ENCODE assay signal across 16 cellular contexts in genomic region chr15:41692049-41692448, GRCh38. TPM values are rescaled to one million over a fixed set of nuclear protein-coding genes. Genes with fewer than 3 reads are reported as not detected.
A peak's percentile ranks its signal among the peaks of the same experiment; 100 is the strongest.
DNase-seq lines count a peak whose midpoint lies in the region; ATAC-seq and TF ChIP-seq lines count a peak whose summit lies in the region.
"Had no signal": no experiment of that assay in that cellular context is flagged by ENCODE, and none has a peak within 500 bp of the region (broad histone marks: within the 10 kb centered on the region; RNA-seq: fewer than 3 reads in every experiment).

No MANE protein-coding gene starts in this region.

- WGBS in heart left ventricle, 4 donors, result 66 to 69% (median 68%) methylated on average over 4 of the region's 4 CpGs
- 76% methylated on average over 4 of the region's 4 CpGs for WGBS in right cardiac atrium
- 91 to 100% methylated on average over 2 to 4 of the region's 4 CpGs for WGBS in endodermal cell (ENCODE audit: insufficient coverage in 1 of 2, insufficient read length in 1 of 2), 2 experiments

- no peak overlapping the region for H3K9ac ChIP-seq in endodermal cell (ENCODE audit: extremely low read depth, low read length, poor library complexity, severe bottlenecking)

- intact Hi-C loops in heart left ventricle (cut with DNase I) (no loop called here), right cardiac atrium (cut with DNase I) (no loop called here)

- no peaks in the 10 kb centered on the region for H3K9me3 Mint-ChIP-seq in endodermal cell
- no peaks in the 10 kb centered on the region for H3K9me3 Mint-ChIP-seq in stimulated activated naive CD8-positive, alpha-beta T cell treated with anti-CD3 and anti-CD28 coated beads, Interleukin-15, amount 100 ng/mL, for 72 hours

- ATAC-seq in heart left ventricle (peak; percentile 39 to 54 (median 52)), right cardiac atrium (no peak), T-helper 17 cell (no peak)
- no peak for ATAC-seq in stimulated activated naive CD8-positive, alpha-beta T cell treated with anti-CD3 and anti-CD28 coated beads, Interleukin-15, amount 100 ng/mL, for 72 hours
- ATAC-seq: mucosa of descending colon had no signal

- TF ChIP-seq CTCF in heart left ventricle (IDR thresholded peaks at IDR 0.05) (no peak), endodermal cell (conservative IDR thresholded peaks at IDR 0.05) (no peak)

- H3K4me1 ChIP-seq in heart left ventricle, result peaks cover 0 to 49% (median 23%) of the 10 kb centered on the region in 12 donors
- peaks cover 3% of the 10 kb centered on the region for H3K4me1 ChIP-seq in right cardiac atrium (ENCODE audit: control insufficient read depth, insufficient read depth, low read length)
- no peaks in the 10 kb centered on the region for H3K4me1 ChIP-seq in endodermal cell (ENCODE audit: control insufficient read depth, insufficient read depth, low read length)

- H3K9me3 ChIP-seq in heart left ventricle (no peaks in the 10 kb centered on the region), right cardiac atrium (ENCODE audit: control insufficient read depth, low read length) (no peaks in the 10 kb centered on the region), T-helper 17 cell (ENCODE audit: control insufficient read depth, low read length, poor library complexity, severe bottlenecking) (no peaks in the 10 kb centered on the region), endodermal cell (ENCODE audit: control insufficient read depth, low read length) (no peaks in the 10 kb centered on the region)
- H3K9me3 ChIP-seq: mucosa of descending colon, SJCRH30 had no signal

- H3K36me3 Mint-ChIP-seq in T-helper 17 cell (ENCODE audit: low read depth), result no peaks in the 10 kb centered on the region
- H3K36me3 Mint-ChIP-seq in endodermal cell (ENCODE audit: low read depth), result peaks cover 8% of the 10 kb centered on the region

- H3K4me3 Mint-ChIP-seq in T-helper 17 cell (peak overlapping the region; percentile 83), endodermal cell (no peak overlapping the region)
- H3K4me3 Mint-ChIP-seq in stimulated activated naive CD8-positive, alpha-beta T cell treated with anti-CD3 and anti-CD28 coated beads, Interleukin-15, amount 100 ng/mL, for 72 hours, result peak overlapping the region; percentile 73 to 78

- H3K27ac ChIP-seq in heart left ventricle (peak overlapping the region in 1 of 12 donors; percentile 2), right cardiac atrium (ENCODE audit: low read length) (no peak overlapping the region), endodermal cell (ENCODE audit: low read depth, low read length) (no peak overlapping the region)
- H3K27ac ChIP-seq: C4-2B, SJCRH30, WERI-Rb-1 had no signal

- no peaks in the 10 kb centered on the region for H3K27me3 ChIP-seq in heart left ventricle
- H3K27me3 ChIP-seq in right cardiac atrium (ENCODE audit: control insufficient read depth, insufficient read depth), result no peaks in the 10 kb centered on the region
- H3K27me3 ChIP-seq in endodermal cell (ENCODE audit: control insufficient read depth, insufficient read depth, low read length, poor library complexity, severe bottlenecking), result no peaks in the 10 kb centered on the region
- H3K27me3 ChIP-seq: SJCRH30 had no signal

- H3K27me3 Mint-ChIP-seq in T-helper 17 cell (no peaks in the 10 kb centered on the region), endodermal cell (ENCODE audit: insufficient read depth) (no peaks in the 10 kb centered on the region)
- no peaks in the 10 kb centered on the region for H3K27me3 Mint-ChIP-seq in stimulated activated naive CD8-positive, alpha-beta T cell treated with anti-CD3 and anti-CD28 coated beads, Interleukin-15, amount 100 ng/mL, for 72 hours

- H3K4me1 Mint-ChIP-seq in T-helper 17 cell, result peaks cover 56% of the 10 kb centered on the region
- H3K4me1 Mint-ChIP-seq in endodermal cell, result peaks cover 15% of the 10 kb centered on the region
- peaks cover 66% of the 10 kb centered on the region for H3K4me1 Mint-ChIP-seq in stimulated activated naive CD8-positive, alpha-beta T cell treated with anti-CD3 and anti-CD28 coated beads, Interleukin-15, amount 100 ng/mL, for 72 hours

- H3K4me3 ChIP-seq in heart left ventricle (no peak overlapping the region), right cardiac atrium (ENCODE audit: low read length) (no peak overlapping the region), endodermal cell (ENCODE audit: low read length) (no peak overlapping the region)
- H3K4me3 ChIP-seq: mucosa of descending colon, SJCRH30 had no signal

- DNase-seq in heart left ventricle, result no peak
- no peak for DNase-seq in right cardiac atrium
- no peak for DNase-seq in T-helper 17 cell
- no peak for DNase-seq in endodermal cell
- no peak for DNase-seq in stimulated activated naive CD8-positive, alpha-beta T cell treated with anti-CD3 and anti-CD28 coated beads, Interleukin-15, amount 100 ng/mL, for 72 hours
- DNase-seq in stimulated activated CD4-positive, alpha-beta T cell treated with anti-CD3 and anti-CD28 coated beads, Interleukin-2, amount 100 ng/mL, for 24 hours, result no peak
- no peak for DNase-seq in RPMI8226
- no peak for DNase-seq in activated CD8-positive, alpha-beta memory T cell treated with anti-CD3 and anti-CD28 coated beads, Interleukin-2, amount 50 U/mL, for 4 hours
- DNase-seq: activated gamma-delta T cell; mucosa of descending colon; NCI-H1417; NCI-H69; SJCRH30; stimulated activated CD4-positive, alpha-beta T cell treated with anti-CD3 and anti-CD28 coated beads, Interleukin-4, amount 100 ng/mL, for 4 hours; WERI-Rb-1 had no signal

- no peak for TF ChIP-seq POLR2A in heart left ventricle (IDR thresholded peaks at IDR 0.05)

- H3K36me3 ChIP-seq in heart left ventricle (peaks cover 0 to 10% (median 9%) of the 10 kb centered on the region in 9 donors), endodermal cell (ENCODE audit: control insufficient read depth, insufficient read depth, low read length) (peaks cover 15% of the 10 kb centered on the region)
- H3K36me3 ChIP-seq: WERI-Rb-1 had no signal

- H3K27ac Mint-ChIP-seq in T-helper 17 cell (peak overlapping the region; percentile 94), endodermal cell (peak overlapping the region; percentile 29)
- peak overlapping the region; percentile 87 to 91 for H3K27ac Mint-ChIP-seq in stimulated activated naive CD8-positive, alpha-beta T cell treated with anti-CD3 and anti-CD28 coated beads, Interleukin-15, amount 100 ng/mL, for 72 hours

RNA-seq across cellular contexts. Expression of gene MGA, which starts 31.8 kb away (rescaled TPM):
- 10 to 100 TPM; 23.1 to 58.7 (median 37.2) TPM for total RNA-seq in heart left ventricle
- polyA plus RNA-seq in heart left ventricle, result 1 to 10 TPM; 5.3 to 5.5 TPM
- total RNA-seq in right cardiac atrium, result 10 to 100 TPM; 33.6 to 39.2 (median 36.6) TPM
- polyA plus RNA-seq in right cardiac atrium, result 4.2 TPM
- 10 to 100 TPM; 42.6 to 46.6 TPM for total RNA-seq in T-helper 17 cell
- 10 to 100 TPM; 58.5 to 62.6 TPM for total RNA-seq in endodermal cell
- 20.4 TPM for polyA plus RNA-seq in endodermal cell (2013, experiment 1 of 2)
- 22.2 TPM for polyA plus RNA-seq in endodermal cell (2013, experiment 2 of 2)

Comparison
In these comparisons a context has a peak if more than half of its experiments do, and no peak if none do; other contexts are left out.
1. ATAC-seq: peak in heart left ventricle (4 of 4); none in right cardiac atrium (0 of 2), T-helper 17 cell (single experiment) and stimulated activated naive CD8-positive, alpha-beta T cell treated with anti-CD3 and anti-CD28 coated beads, Interleukin-15, amount 100 ng/mL, for 72 hours (single experiment).
2. H3K27ac Mint-ChIP-seq: peak in every context shown above with its lines; median percentile 94 in T-helper 17 cell; 89 in stimulated activated naive CD8-positive, alpha-beta T cell treated with anti-CD3 and anti-CD28 coated beads, Interleukin-15, amount 100 ng/mL, for 72 hours; 29 in endodermal cell.